ENCODE assay signal across 15 cellular contexts in the genomic region with DNA sequence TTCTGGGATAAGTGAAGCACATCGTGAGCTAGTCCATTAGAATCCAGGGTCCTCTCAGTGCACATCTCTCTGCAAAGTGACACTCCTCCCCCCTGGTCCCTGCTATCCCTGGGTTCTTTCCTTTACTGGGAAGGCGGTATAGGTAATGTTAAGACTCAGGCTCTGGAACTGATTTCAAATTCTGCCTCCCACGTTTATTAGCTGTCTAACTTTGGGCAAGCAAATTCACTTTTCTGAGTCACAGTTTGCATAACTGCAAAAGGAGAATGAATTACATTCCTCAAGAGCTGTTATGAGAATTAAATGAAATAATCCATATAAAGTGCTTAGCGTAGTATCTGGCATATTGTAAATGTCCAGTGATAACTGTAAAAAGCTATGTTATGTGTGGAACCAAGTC.
DNase-seq lines count a peak whose midpoint lies in the region; ATAC-seq, FAIRE-seq and TF ChIP-seq lines count a peak whose summit lies in the region.
"Had no signal": no experiment of that assay in that cellular context is flagged by ENCODE, and none has a peak within 500 bp of the region (broad histone marks: within the 10 kb centered on the region; RNA-seq: fewer than 3 reads in every experiment).

No MANE protein-coding gene starts in this region.

- no peak for TF ChIP-seq POLR2A in H54 (IDR thresholded peaks at IDR 0.05; ENCODE audit: low read depth, low read length)

- ATAC-seq in esophagus mucosa = no peak
- ATAC-seq in HG02642 (IDR thresholded peaks at IDR 0.05; ENCODE audit: poor library complexity, unreplicated experiment) = no peak
- ATAC-seq: A549, K562 had no signal

- FAIRE-seq in H54 (lab: Jason Lieb, UNC) = peak; percentile 52
- FAIRE-seq: A549, K562 had no signal

- TF ChIP-seq CTCF in retinal pigment epithelial cell (conservative IDR thresholded peaks at IDR 0.05; ENCODE audit: low read depth, low read length) = no peak

- DNase-seq in H54 (ENCODE audit: insufficient read length, low spot score) (no peak), astrocyte of the hippocampus (ENCODE audit: low read depth, low spot score) (peak; percentile 7), iris pigment epithelial cell (ENCODE audit: low read depth) (peak; percentile 31), retinal pigment epithelial cell (ENCODE audit: low read depth) (peak; percentile 52), HK-2 (ENCODE audit: unreplicated experiment) (no peak)
- DNase-seq: AML-193; CD4-positive, alpha-beta memory T cell; DMS79 treated with DMSO at 0.1 percent for 48 hours; GF-D8; GOT3; H9 had no signal

- no peak overlapping the region for H3K4me3 ChIP-seq in retinal pigment epithelial cell (ENCODE audit: low read length)
- H3K4me3 ChIP-seq: A549, K562 had no signal

Comparison
In these comparisons a context has a peak if more than half of its experiments do, and no peak if none do; other contexts are left out.
1. DNase-seq: peak in astrocyte of the hippocampus (single experiment), iris pigment epithelial cell (single experiment) and retinal pigment epithelial cell (single experiment); none in H54 (single experiment) and HK-2 (single experiment).